9 cellular contexts compared by ENCODE assay signal in genomic region chr15:51917493-51917892, GRCh38. TPM values are rescaled to one million over a fixed set of nuclear protein-coding genes. Genes with fewer than 3 reads are reported as not detected.
DNase-seq lines count a peak whose midpoint lies in the region; ATAC-seq and TF ChIP-seq lines count a peak whose summit lies in the region.
"Had no signal": no experiment of that assay in that cellular context is flagged by ENCODE, and none has a peak within 500 bp of the region (broad histone marks: within the 10 kb centered on the region; RNA-seq: fewer than 3 reads in every experiment).

No MANE protein-coding gene starts in this region.

- no TSS peak for BruUV-seq in HCT116 (replicated peaks; lab: Mats Ljungman, UMichigan)

- no peaks in the 10 kb centered on the region for H3K9me2 ChIP-seq in HCT116 (ENCODE audit: insufficient read depth)

- H3K36me3 ChIP-seq in HCT116 (ENCODE audit: control insufficient read depth in 1 of 2, insufficient read depth in 2 of 2, low read length in 2 of 2), result peaks cover 11 to 17% of the 10 kb centered on the region in 2 experiments

- no peaks in the 10 kb centered on the region for H3K4me1 ChIP-seq in HCT116 (ENCODE audit: control insufficient read depth in 1 of 2, insufficient read depth in 2 of 2, low read length in 2 of 2)

- H3K79me2 ChIP-seq in HCT116 (ENCODE audit: insufficient read depth, low read length), result no peaks in the 10 kb centered on the region

- TF ChIP-seq RAD21 in HCT116 (IDR thresholded peaks at IDR 0.05; ENCODE audit: low read depth), result peak; percentile 76

- intact Hi-C loops in HCT116 (cut with micrococcal nuclease), result loop anchor here (1.0 kb wide), 1 partner anchor 267 kb away; no protein-coding TSS in a partner anchor

- H4K20me1 ChIP-seq in HCT116 (ENCODE audit: insufficient read depth), result peaks cover 4% of the 10 kb centered on the region; the same call in 1 of the 2 replicates

- ATAC-seq in HCT116 (peak; percentile 99), SK-N-SH treated with all-trans-retinoic acid at 6 μM for 48 hours (peak; percentile 94), GM21717 (IDR thresholded peaks at IDR 0.05; ENCODE audit: unreplicated experiment) (no peak), HG03378 (IDR thresholded peaks at IDR 0.05; ENCODE audit: unreplicated experiment) (no peak), HG02763 (IDR thresholded peaks at IDR 0.05; ENCODE audit: unreplicated experiment) (no peak)
- ATAC-seq in activated CD4-positive, CD25-positive, alpha-beta regulatory T cell treated with anti-CD3 and anti-CD28 coated beads, Interleukin-2, amount 50 U/mL, for 24 hours, result no peak

- H3K9ac ChIP-seq in HCT116 (ENCODE audit: low read length), result no peak overlapping the region

- no peak for TF ChIP-seq POLR2A in HCT116 (IDR thresholded peaks at IDR 0.05; ENCODE audit: borderline replicate concordance, extremely low read depth, insufficient read depth, insufficient read length)

- no peak overlapping the region for H3K27ac ChIP-seq in HCT116 (ENCODE audit: low read depth, low read length)

- CTCF ChIA-PET in HCT116 (lab: Charles Lee), result interaction anchor here (0.6 to 2.0 kb wide), 7 partner anchors 10 to 267 kb away, joined by 5 to 15 read pairs (median 7); no protein-coding TSS in a partner anchor

- TF ChIP-seq CTCF in HCT116 (IDR thresholded peaks at IDR 0.05 in 2 of 3, conservative IDR thresholded peaks at IDR 0.05 in 1 of 3; ENCODE audit: borderline replicate concordance in 1 of 3, insufficient read depth in 1 of 3, low read depth in 2 of 3, low read length in 2 of 3), result peak; percentile 51 to 66 (median 62); a peak in 5 of 6 replicates

- no peaks in the 10 kb centered on the region for H3K27me3 ChIP-seq in HCT116 (ENCODE audit: insufficient read depth, low read length)

- POLR2A ChIA-PET in HCT116 (lab: Charles Lee), result no interaction called here

- RAD21 ChIA-PET in HCT116 (lab: Charles Lee; ENCODE audit: low non-redundant PET in 1 of 2, low total read pairs in 2 of 2, uncharacterized antibody in 2 of 2, unreplicated experiment in 2 of 2), result interaction anchor here in 1 of 2 experiments (0.7 to 0.9 kb wide), 2 partner anchors 134 to 141 kb away, joined by 3 read pairs; no protein-coding TSS in a partner anchor

- no peaks in the 10 kb centered on the region for H3K9me3 ChIP-seq in HCT116 (ENCODE audit: control insufficient read depth in 1 of 2, insufficient read depth in 1 of 2, low read depth in 1 of 2, low read length in 2 of 2)

- DNase-seq in DMS153 (lab: John Stamatoyannopoulos, UW) (peak; percentile 7), HCT116 (ENCODE audit: low read depth, low spot score) (peak; percentile 64), iPS-NIHi7 (ENCODE audit: extremely low spot score) (peak; percentile 73)
- DNase-seq: stimulated activated CD4-positive, alpha-beta T cell treated with anti-CD3 and anti-CD28 coated beads, Interleukin-2, amount 100 ng/mL, for 24 hours had no signal

- no peak overlapping the region for H3K4me2 ChIP-seq in HCT116 (ENCODE audit: low read length)

- no peak overlapping the region for H2AFZ ChIP-seq in HCT116 (ENCODE audit: low read depth, low read length, poor library complexity, severe bottlenecking)

- H3K4me3 ChIP-seq in HCT116 (replicated peaks in 1 of 2; ENCODE audit: low read depth in 1 of 2, low read length in 2 of 2), result no peak overlapping the region

TF ChIP-seq in HCT116, 20 proteins besides CTCF, POLR2A, EP300 and RAD21:
- TF ChIP-seq EGR1 (IDR thresholded peaks at IDR 0.05; ENCODE audit: low read depth) (no peak), ZNF274 (IDR thresholded peaks at IDR 0.05; ENCODE audit: low read depth, low read length) (no peak), YY1 (IDR thresholded peaks at IDR 0.05; ENCODE audit: extremely low read depth, insufficient replicate concordance, low read depth, low read length) (peak; percentile 12), ZFX (IDR thresholded peaks at IDR 0.05) (no peak), POLR2AphosphoS5 (IDR thresholded peaks at IDR 0.05; ENCODE audit: low read depth, low read length) (no peak)
TF ChIP-seq in HCT116: peak in this region for 1.

TF ChIP-seq in SK-N-SH treated with all-trans-retinoic acid at 6 μM for 48 hours, 23 proteins besides CTCF, POLR2A, EP300 and RAD21:
- TF ChIP-seq POU6F1 (CRISPR knock-in tag; IDR thresholded peaks at IDR 0.05; ENCODE audit: borderline replicate concordance, low read depth) (no peak), BACH2 (CRISPR knock-in tag; IDR thresholded peaks at IDR 0.05; ENCODE audit: borderline replicate concordance) (no peak), ARNTL (CRISPR knock-in tag; IDR thresholded peaks at IDR 0.05; ENCODE audit: borderline replicate concordance, low read depth) (no peak), ZFP30 (CRISPR knock-in tag; IDR thresholded peaks at IDR 0.05) (no peak), TCF4 (CRISPR knock-in tag; IDR thresholded peaks at IDR 0.05; ENCODE audit: borderline replicate concordance) (no peak), TOX (CRISPR knock-in tag; IDR thresholded peaks at IDR 0.05; ENCODE audit: borderline replicate concordance) (no peak), ZNF70 (CRISPR knock-in tag; IDR thresholded peaks at IDR 0.05) (no peak), RARB (CRISPR knock-in tag; IDR thresholded peaks at IDR 0.05) (no peak)
- TF ChIP-seq, protein P1, sequence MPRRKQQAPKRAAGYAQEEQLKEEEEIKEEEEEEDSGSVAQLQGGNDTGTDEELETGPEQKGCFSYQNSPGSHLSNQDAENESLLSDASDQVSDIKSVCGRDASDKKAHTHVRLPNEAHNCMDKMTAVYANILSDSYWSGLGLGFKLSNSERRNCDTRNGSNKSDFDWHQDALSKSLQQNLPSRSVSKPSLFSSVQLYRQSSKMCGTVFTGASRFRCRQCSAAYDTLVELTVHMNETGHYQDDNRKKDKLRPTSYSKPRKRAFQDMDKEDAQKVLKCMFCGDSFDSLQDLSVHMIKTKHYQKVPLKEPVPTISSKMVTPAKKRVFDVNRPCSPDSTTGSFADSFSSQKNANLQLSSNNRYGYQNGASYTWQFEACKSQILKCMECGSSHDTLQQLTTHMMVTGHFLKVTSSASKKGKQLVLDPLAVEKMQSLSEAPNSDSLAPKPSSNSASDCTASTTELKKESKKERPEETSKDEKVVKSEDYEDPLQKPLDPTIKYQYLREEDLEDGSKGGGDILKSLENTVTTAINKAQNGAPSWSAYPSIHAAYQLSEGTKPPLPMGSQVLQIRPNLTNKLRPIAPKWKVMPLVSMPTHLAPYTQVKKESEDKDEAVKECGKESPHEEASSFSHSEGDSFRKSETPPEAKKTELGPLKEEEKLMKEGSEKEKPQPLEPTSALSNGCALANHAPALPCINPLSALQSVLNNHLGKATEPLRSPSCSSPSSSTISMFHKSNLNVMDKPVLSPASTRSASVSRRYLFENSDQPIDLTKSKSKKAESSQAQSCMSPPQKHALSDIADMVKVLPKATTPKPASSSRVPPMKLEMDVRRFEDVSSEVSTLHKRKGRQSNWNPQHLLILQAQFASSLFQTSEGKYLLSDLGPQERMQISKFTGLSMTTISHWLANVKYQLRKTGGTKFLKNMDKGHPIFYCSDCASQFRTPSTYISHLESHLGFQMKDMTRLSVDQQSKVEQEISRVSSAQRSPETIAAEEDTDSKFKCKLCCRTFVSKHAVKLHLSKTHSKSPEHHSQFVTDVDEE (CRISPR knock-in tag; IDR thresholded peaks at IDR 0.05), result no peak
- TF ChIP-seq, protein P2, sequence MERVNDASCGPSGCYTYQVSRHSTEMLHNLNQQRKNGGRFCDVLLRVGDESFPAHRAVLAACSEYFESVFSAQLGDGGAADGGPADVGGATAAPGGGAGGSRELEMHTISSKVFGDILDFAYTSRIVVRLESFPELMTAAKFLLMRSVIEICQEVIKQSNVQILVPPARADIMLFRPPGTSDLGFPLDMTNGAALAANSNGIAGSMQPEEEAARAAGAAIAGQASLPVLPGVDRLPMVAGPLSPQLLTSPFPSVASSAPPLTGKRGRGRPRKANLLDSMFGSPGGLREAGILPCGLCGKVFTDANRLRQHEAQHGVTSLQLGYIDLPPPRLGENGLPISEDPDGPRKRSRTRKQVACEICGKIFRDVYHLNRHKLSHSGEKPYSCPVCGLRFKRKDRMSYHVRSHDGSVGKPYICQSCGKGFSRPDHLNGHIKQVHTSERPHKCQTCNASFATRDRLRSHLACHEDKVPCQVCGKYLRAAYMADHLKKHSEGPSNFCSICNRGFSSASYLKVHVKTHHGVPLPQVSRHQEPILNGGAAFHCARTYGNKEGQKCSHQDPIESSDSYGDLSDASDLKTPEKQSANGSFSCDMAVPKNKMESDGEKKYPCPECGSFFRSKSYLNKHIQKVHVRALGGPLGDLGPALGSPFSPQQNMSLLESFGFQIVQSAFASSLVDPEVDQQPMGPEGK (CRISPR knock-in tag; IDR thresholded peaks at IDR 0.05; ENCODE audit: borderline replicate concordance), result no peak

RNA-seq across cellular contexts. Expression of gene LEO1, which starts 54.1 kb away (rescaled TPM):
- 27.8 TPM for total RNA-seq in HCT116 (2021; ENCODE audit: unreplicated experiment)
- polyA plus RNA-seq in HCT116 (2012), result 16.8 and 22.2 TPM in 2 replicates

Comparison
In these comparisons a context has a peak if more than half of its experiments do, and no peak if none do; other contexts are left out.
1. DNase-seq: peak in every context shown above with its lines; median percentile 73 in iPS-NIHi7; 64 in HCT116; 7 in DMS153.
2. ATAC-seq: peak in HCT116 (single experiment) and SK-N-SH treated with all-trans-retinoic acid at 6 μM for 48 hours (single experiment); none in GM21717 (single experiment), HG03378 (single experiment), activated CD4-positive, CD25-positive, alpha-beta regulatory T cell treated with anti-CD3 and anti-CD28 coated beads, Interleukin-2, amount 50 U/mL, for 24 hours (0 of 2) and HG02763 (single experiment).